9 cellular contexts compared by ENCODE assay signal in the genomic region with DNA sequence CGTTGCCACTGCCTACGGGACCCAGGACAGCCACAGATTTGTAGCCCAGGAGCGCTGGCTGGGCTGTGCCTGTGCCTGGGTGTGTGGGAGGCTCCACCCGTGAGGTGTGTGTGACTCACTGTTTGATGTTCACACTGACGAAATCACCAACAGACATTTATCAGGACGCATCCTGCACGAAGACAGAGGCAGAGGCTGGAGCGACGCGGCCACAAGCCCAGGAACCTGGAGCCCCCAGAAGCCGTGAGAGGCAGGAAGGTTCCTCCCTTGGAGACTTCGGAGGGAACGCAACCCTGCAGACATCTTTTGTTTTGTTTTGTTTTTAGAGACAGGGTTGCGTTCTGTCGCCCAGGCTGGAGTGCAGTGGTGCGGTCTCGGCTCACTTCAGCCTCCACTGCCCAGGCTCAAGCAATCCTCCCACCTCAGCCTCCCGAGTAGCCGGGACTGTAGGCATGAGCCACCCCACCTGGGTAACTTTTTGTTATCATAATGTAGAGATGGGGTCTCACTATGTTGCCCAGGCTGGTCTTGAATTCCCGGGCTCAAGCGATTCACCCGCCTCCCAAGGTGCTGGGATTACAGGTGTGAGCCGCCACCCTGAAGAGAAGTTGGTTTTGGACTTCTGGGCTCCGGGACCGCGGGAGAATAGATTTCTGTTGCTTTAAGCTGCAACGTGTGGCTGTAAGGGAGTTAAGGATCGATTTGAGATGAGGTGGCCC. TPM values are rescaled to one million over a fixed set of nuclear protein-coding genes. Genes with fewer than 3 reads are reported as not detected.
DNase-seq lines count a peak whose midpoint lies in the region; ATAC-seq and TF ChIP-seq lines count a peak whose summit lies in the region.
"Had no signal": no experiment of that assay in that cellular context is flagged by ENCODE, and none has a peak within 500 bp of the region (broad histone marks: within the 10 kb centered on the region; RNA-seq: fewer than 3 reads in every experiment).

No MANE protein-coding gene starts in this region.

- no peaks in the 10 kb centered on the region for H3K9me3 Mint-ChIP-seq in stimulated activated naive CD8-positive, alpha-beta T cell treated with anti-CD3 and anti-CD28 coated beads, Interleukin-15, Interleukin-2, amounts not matched to agents 100 ng/mL and 50 ng/mL, for 24 hours
- H3K9me3 Mint-ChIP-seq: activated naive CD4-positive, alpha-beta T cell treated with anti-CD3 and anti-CD28 coated beads, Interleukin-2, amount 50 U/mL, for 24 hours had no signal

- H3K27ac Mint-ChIP-seq in stimulated activated naive CD8-positive, alpha-beta T cell treated with anti-CD3 and anti-CD28 coated beads, Interleukin-15, Interleukin-2, amounts not matched to agents 100 ng/mL and 50 ng/mL, for 24 hours = no peak overlapping the region
- H3K27ac Mint-ChIP-seq: activated naive CD4-positive, alpha-beta T cell treated with anti-CD3 and anti-CD28 coated beads, Interleukin-2, amount 50 U/mL, for 24 hours had no signal

- ATAC-seq in left lung = no peak

- H3K27ac ChIP-seq in left lung = no peak overlapping the region

- peaks cover 0 to 37% of the 10 kb centered on the region in 2 donors for H3K36me3 ChIP-seq in left lung

- H3K4me3 Mint-ChIP-seq in stimulated activated naive CD8-positive, alpha-beta T cell treated with anti-CD3 and anti-CD28 coated beads, Interleukin-15, Interleukin-2, amounts not matched to agents 100 ng/mL and 50 ng/mL, for 24 hours = peak overlapping the region; percentile 15
- H3K4me3 Mint-ChIP-seq: activated naive CD4-positive, alpha-beta T cell treated with anti-CD3 and anti-CD28 coated beads, Interleukin-2, amount 50 U/mL, for 24 hours had no signal

- H3K4me3 ChIP-seq in left lung = no peak overlapping the region

- DNase-seq in activated effector memory CD4-positive, alpha-beta T cell treated with anti-CD3 and anti-CD28 coated beads, Interleukin-2, amount 50 U/mL, for 16 hours = peak; percentile 79
- DNase-seq in activated effector memory CD4-positive, alpha-beta T cell treated with Interleukin-2 at 50 U/mL for 16 hours = no peak
- DNase-seq in activated T-cell treated with anti-CD3 and anti-CD28 coated beads, Interleukin-2, amount 50 U/mL, for 48 hours = peak; percentile 68 to 74
- DNase-seq in left kidney (ENCODE audit: low read depth, low spot score) = peak; percentile 68
- no peak for DNase-seq in GM03348 (ENCODE audit: low spot score)
- no peak for DNase-seq in left lung
- DNase-seq in HCEC 1CT = no peak

- H3K4me1 Mint-ChIP-seq in stimulated activated naive CD8-positive, alpha-beta T cell treated with anti-CD3 and anti-CD28 coated beads, Interleukin-15, Interleukin-2, amounts not matched to agents 100 ng/mL and 50 ng/mL, for 24 hours (ENCODE audit: low read depth) = peaks cover 4% of the 10 kb centered on the region

- H3K9me3 ChIP-seq in left lung = no peaks in the 10 kb centered on the region

- H3K27me3 Mint-ChIP-seq in stimulated activated naive CD8-positive, alpha-beta T cell treated with anti-CD3 and anti-CD28 coated beads, Interleukin-15, Interleukin-2, amounts not matched to agents 100 ng/mL and 50 ng/mL, for 24 hours = no peaks in the 10 kb centered on the region
- H3K27me3 Mint-ChIP-seq: activated naive CD4-positive, alpha-beta T cell treated with anti-CD3 and anti-CD28 coated beads, Interleukin-2, amount 50 U/mL, for 24 hours had no signal

- TF ChIP-seq CTCF in left lung (IDR thresholded peaks at IDR 0.05) = no peak

- no peaks in the 10 kb centered on the region for H3K27me3 ChIP-seq in left lung

- H3K36me3 Mint-ChIP-seq in stimulated activated naive CD8-positive, alpha-beta T cell treated with anti-CD3 and anti-CD28 coated beads, Interleukin-15, Interleukin-2, amounts not matched to agents 100 ng/mL and 50 ng/mL, for 24 hours (ENCODE audit: low read depth) = no peaks in the 10 kb centered on the region
- H3K36me3 Mint-ChIP-seq: activated naive CD4-positive, alpha-beta T cell treated with anti-CD3 and anti-CD28 coated beads, Interleukin-2, amount 50 U/mL, for 24 hours had no signal

- peaks cover 0 to 10% of the 10 kb centered on the region in 2 donors for H3K4me1 ChIP-seq in left lung

- intact Hi-C loops in left lung (cut with DNase I) = no loop called here

RNA-seq across cellular contexts. Expression of a gene that starts 25.0 kb away (rescaled TPM):
- total RNA-seq in left lung = 10 to 100 TPM; 36.1 to 40.7 TPM

RNA-seq across cellular contexts. Expression of a gene that starts 33.3 kb away (rescaled TPM):
- 10 to 100 TPM; 20.7 to 35.7 TPM for total RNA-seq in left lung

RNA-seq across cellular contexts. Expression of a gene that starts 41.1 kb away (rescaled TPM):
- 1 to 10 TPM in 1 of 2 donors, not detected in 1; 2.7 TPM for total RNA-seq in left lung

RNA-seq across cellular contexts. Expression of a gene that starts 42.0 kb away (rescaled TPM):
- total RNA-seq in left lung = under 1 TPM in 1 of 2 donors, not detected in 1; 0.23 TPM

RNA-seq across cellular contexts. Expression of a gene that starts 46.1 kb away (rescaled TPM):
- total RNA-seq in left lung = 10 to 100 TPM; 46.1 to 66.3 TPM

Comparison
In these comparisons a context has a peak if more than half of its experiments do, and no peak if none do; other contexts are left out.
1. DNase-seq: peak in activated effector memory CD4-positive, alpha-beta T cell treated with anti-CD3 and anti-CD28 coated beads, Interleukin-2, amount 50 U/mL, for 16 hours (single experiment), activated T-cell treated with anti-CD3 and anti-CD28 coated beads, Interleukin-2, amount 50 U/mL, for 48 hours (2 of 2) and left kidney (single experiment); none in activated effector memory CD4-positive, alpha-beta T cell treated with Interleukin-2 at 50 U/mL for 16 hours (single experiment), GM03348 (single experiment), left lung (0 of 2) and HCEC 1CT (single experiment).